Comparison of ENCODE assay signal across 8 cellular contexts in the genomic region with DNA sequence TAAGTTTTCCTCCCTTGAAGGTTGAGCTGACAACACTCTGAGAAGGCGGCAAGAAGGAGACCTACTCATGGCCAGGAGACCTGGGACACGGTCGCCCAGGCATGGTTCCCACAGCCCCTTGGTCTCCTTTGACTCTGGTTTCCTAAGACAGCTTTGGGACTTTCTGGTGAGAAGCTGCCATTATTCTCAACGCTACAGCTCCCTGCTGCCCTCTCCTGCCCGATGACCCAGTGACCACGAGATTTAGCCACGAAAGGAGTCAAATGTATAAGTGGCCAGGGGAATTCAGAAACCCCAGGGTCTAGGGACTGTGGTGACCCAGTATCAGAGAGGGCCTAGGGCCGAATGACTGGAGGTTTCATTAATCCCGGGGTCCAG. TPM values are rescaled to one million over a fixed set of nuclear protein-coding genes. Genes with fewer than 3 reads are reported as not detected.
DNase-seq lines count a peak whose midpoint lies in the region; ATAC-seq and TF ChIP-seq lines count a peak whose summit lies in the region.

No MANE protein-coding gene starts in this region.

- H3K36me3 ChIP-seq in HAP-1 (replicated peaks) (peaks cover 25% of the 10 kb centered on the region), lower lobe of right lung (peaks cover 21% of the 10 kb centered on the region), tibial nerve (peaks cover 0 to 31% (median 0%) of the 10 kb centered on the region in 3 donors)

- DNase-seq in DMS153 treated with DMSO at 0.1 percent for 48 hours (lab: John Stamatoyannopoulos, UW; ENCODE audit: unreplicated experiment) (peak; percentile 12), DMS153 (lab: John Stamatoyannopoulos, UW) (no peak), HAP-1 (ENCODE audit: low spot score in 2 of 2) (peak; percentile 28 to 60), RKO (ENCODE audit: low spot score) (peak; percentile 75), dorsolateral prefrontal cortex (peak in 3 of 10 donors; percentile 23 to 29 (median 25)), lower lobe of right lung (peak; percentile 64), tibial nerve (ENCODE audit: low spot score in 2 of 2) (peak in 1 of 2 donors; percentile 43), mesenteric fat pad (ENCODE audit: low spot score) (no peak)

- H3K9me3 ChIP-seq in HAP-1 (no peaks in the 10 kb centered on the region), lower lobe of right lung (no peaks in the 10 kb centered on the region), tibial nerve (no peaks in the 10 kb centered on the region)

- peak; percentile 45 to 65 for ATAC-seq in lower lobe of right lung

- TF ChIP-seq CTCF in dorsolateral prefrontal cortex (IDR thresholded peaks at IDR 0.05 in 54 of 56, conservative IDR thresholded peaks at IDR 0.05 in 2 of 56; ENCODE audit: low read depth in 1 of 56, partially characterized antibody in 56 of 56) (peak in 8 of 56 donors; percentile 4 to 46 (median 16)), lower lobe of right lung (IDR thresholded peaks at IDR 0.05) (peak; percentile 45), tibial nerve (IDR thresholded peaks at IDR 0.05) (peak in 4 of 5 experiments; percentile 7 to 38 (median 29))

- peak overlapping the region; percentile 75 for H3K4me3 ChIP-seq in HAP-1
- peak overlapping the region; percentile 34 to 95 (median 80) for H3K4me3 ChIP-seq in dorsolateral prefrontal cortex
- H3K4me3 ChIP-seq in lower lobe of right lung, result peak overlapping the region; percentile 75
- peak overlapping the region; percentile 42 to 86 (median 66) for H3K4me3 ChIP-seq in tibial nerve

- in situ Hi-C loops in HAP-1 (cut with MboI; ENCODE audit: low sequenced_read_pairs), result no loop called here

- intact Hi-C loops in dorsolateral prefrontal cortex (cut with DNase I), result no loop called here
- intact Hi-C loops in lower lobe of right lung (cut with DNase I), result no loop called here

- 5 to 9% methylated on average over 7 to 9 of the region's 9 CpGs for WGBS in tibial nerve, 2 donors

- H3K27ac ChIP-seq in dorsolateral prefrontal cortex (peak overlapping the region in 22 of 59 donors; percentile 12 to 83 (median 46)), lower lobe of right lung (peak overlapping the region; percentile 79), tibial nerve (peak overlapping the region in 1 of 4 donors; percentile 66)

- no peaks in the 10 kb centered on the region for H3K27me3 ChIP-seq in HAP-1 (ENCODE audit: low read depth)
- no peaks in the 10 kb centered on the region for H3K27me3 ChIP-seq in dorsolateral prefrontal cortex
- H3K27me3 ChIP-seq in lower lobe of right lung (ENCODE audit: low read depth), result no peaks in the 10 kb centered on the region
- H3K27me3 ChIP-seq in tibial nerve, result no peaks in the 10 kb centered on the region

- H3K4me1 ChIP-seq in HAP-1, result peaks cover 10% of the 10 kb centered on the region
- peaks cover 22% of the 10 kb centered on the region for H3K4me1 ChIP-seq in lower lobe of right lung
- H3K4me1 ChIP-seq in tibial nerve, result peaks cover 0 to 24% (median 8%) of the 10 kb centered on the region in 4 donors

- TF ChIP-seq EP300 in tibial nerve (IDR thresholded peaks at IDR 0.05), result no peak

- no peak for TF ChIP-seq POLR2A in tibial nerve (IDR thresholded peaks at IDR 0.05)

RNA-seq across cellular contexts. Expression of gene SDF2L1, which starts 0.7 kb away (rescaled TPM):
- total RNA-seq in dorsolateral prefrontal cortex (10 to 100 TPM in 86 of 120 experiments, 1 to 10 TPM in 34; 4.9 to 43.3 (median 11.4) TPM), lower lobe of right lung (36.1 TPM), tibial nerve (10 to 100 TPM; 11.4 to 62.7 (median 31.5) TPM), mesenteric fat pad (31.6 TPM)

RNA-seq across cellular contexts. Expression of gene CCDC116, which starts 8.8 kb away (rescaled TPM):
- total RNA-seq in dorsolateral prefrontal cortex, result 1 to 10 TPM in 29 of 120 experiments, under 1 TPM in 82, not detected in 9; 0.20 to 2.8 (median 0.68) TPM
- 0.41 TPM for total RNA-seq in lower lobe of right lung
- 1 to 10 TPM in 1 of 4 donors, under 1 TPM in 3; 0.22 to 2.0 (median 0.36) TPM for total RNA-seq in tibial nerve
- total RNA-seq in mesenteric fat pad, result 0.39 TPM

RNA-seq across cellular contexts. Expression of gene YDJC, which starts 11.6 kb away (rescaled TPM):
- total RNA-seq in dorsolateral prefrontal cortex (10 to 100 TPM in 117 of 120 experiments, 1 to 10 TPM in 3; 9.3 to 19.5 (median 14.6) TPM), lower lobe of right lung (13.1 TPM), tibial nerve (10 to 100 TPM; 28.0 to 61.2 (median 36.0) TPM), mesenteric fat pad (6.0 TPM)

RNA-seq across cellular contexts. Expression of gene PPIL2, which starts 24.4 kb away (rescaled TPM):
- total RNA-seq in dorsolateral prefrontal cortex (10 to 100 TPM; 27.4 to 65.8 (median 42.2) TPM), lower lobe of right lung (38.1 TPM), tibial nerve (10 to 100 TPM; 29.1 to 42.3 (median 31.5) TPM), mesenteric fat pad (23.6 TPM)

Comparison
In these comparisons a context has a peak if more than half of its experiments do, and no peak if none do; other contexts are left out.
1. DNase-seq: peak in DMS153 treated with DMSO at 0.1 percent for 48 hours (single experiment), HAP-1 (2 of 2), RKO (single experiment) and lower lobe of right lung (single experiment); none in DMS153 (single experiment) and mesenteric fat pad (single experiment).
2. Peak in every context shown above with its lines, with median percentiles within 50 percentile points of each other: H3K4me3 ChIP-seq.